ENCODE assay signal across 23 cellular contexts in the genomic region with DNA sequence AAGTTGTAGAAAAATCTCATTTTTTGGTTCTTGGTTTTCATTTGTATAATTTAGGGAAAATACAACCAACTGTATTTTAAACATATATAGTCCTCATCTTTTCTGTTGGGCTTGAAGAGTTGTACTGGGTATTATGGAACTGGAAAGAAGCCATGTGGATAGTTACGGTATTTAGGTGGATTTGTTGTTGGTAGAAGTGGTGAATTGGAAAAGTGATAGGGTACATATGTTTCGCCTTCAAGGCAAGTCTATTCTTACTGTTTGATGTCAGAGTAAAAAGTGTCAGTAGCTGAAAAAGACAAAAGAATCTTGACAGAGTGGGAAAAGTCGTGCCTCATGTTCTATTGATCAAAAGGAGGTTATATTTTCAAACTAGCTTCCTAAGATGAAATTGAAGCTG.
DNase-seq lines count a peak whose midpoint lies in the region; ATAC-seq and TF ChIP-seq lines count a peak whose summit lies in the region.
"Had no signal": no experiment of that assay in that cellular context is flagged by ENCODE, and none has a peak within 500 bp of the region (broad histone marks: within the 10 kb centered on the region; RNA-seq: fewer than 3 reads in every experiment).

No MANE protein-coding gene starts in this region.

- POLR2A ChIA-PET in CD8-positive, alpha-beta T cell (lab: Charles Lee) = no interaction called here
- POLR2A ChIA-PET in Panc1 (lab: Charles Lee) = no interaction called here

- H3K9ac ChIP-seq in duodenal mucosa (ENCODE audit: low read depth in 1 of 2, low read length in 2 of 2) = no peak overlapping the region

- H3K9me3 ChIP-seq in CD8-positive, alpha-beta T cell (ENCODE audit: low read length) = no peaks in the 10 kb centered on the region
- H3K9me3 ChIP-seq in Panc1 (ENCODE audit: control insufficient read depth, insufficient read depth, low read depth, low read length) (no peaks in the 10 kb centered on the region), duodenal mucosa (ENCODE audit: control insufficient read depth in 1 of 2, low read length in 2 of 2) (no peaks in the 10 kb centered on the region), upper lobe of left lung (no peaks in the 10 kb centered on the region)
- H3K9me3 ChIP-seq: adrenal gland, ovary, tibial artery had no signal

- H3K4me1 Mint-ChIP-seq in CD8-positive, alpha-beta T cell (ENCODE audit: low read depth) = peaks cover 37% of the 10 kb centered on the region
- peaks cover 44% of the 10 kb centered on the region for H3K4me1 Mint-ChIP-seq in osteocyte (ENCODE audit: unreplicated experiment)

- in situ Hi-C loops in Panc1 (cut with HindIII; ENCODE audit: low pct_unique_long_range_greater_than_20kb, low sequenced_read_pairs) = no loop called here

- 87 to 91% methylated on average over 3 of the region's 3 CpGs for WGBS in upper lobe of left lung, 2 donors

- no peak overlapping the region for H3K4me3 ChIP-seq in CD8-positive, alpha-beta T cell (ENCODE audit: low read depth, low read length)
- no peak overlapping the region for H3K4me3 ChIP-seq in Panc1 (ENCODE audit: low read depth in 2 of 2, low read length in 2 of 2)
- H3K4me3 ChIP-seq in duodenal mucosa (ENCODE audit: low read depth in 1 of 2, low read length in 2 of 2) = no peak overlapping the region
- no peak overlapping the region for H3K4me3 ChIP-seq in upper lobe of left lung
- H3K4me3 ChIP-seq: adrenal gland, dorsolateral prefrontal cortex, ovary, skin epidermis, tibial artery had no signal

- no peak overlapping the region for H3K27ac ChIP-seq in CD8-positive, alpha-beta T cell (ENCODE audit: low read depth, low read length)
- 0 out of 2 replicates have a peak overlapping the region, but pooled peaks have one; percentile 19 for H3K27ac ChIP-seq in Panc1 (ENCODE audit: low read length)
- peak overlapping the region; percentile 0 for H3K27ac ChIP-seq in duodenal mucosa (ENCODE audit: low read depth, low read length)
- H3K27ac ChIP-seq in upper lobe of left lung = no peak overlapping the region
- H3K27ac ChIP-seq: dorsolateral prefrontal cortex, ovary, tibial artery had no signal

- H3K36me3 ChIP-seq in CD8-positive, alpha-beta T cell (ENCODE audit: insufficient read depth, low read length) = peaks cover 3% of the 10 kb centered on the region
- H3K36me3 ChIP-seq in Panc1 (ENCODE audit: control insufficient read depth, insufficient read depth, low read length) (no peaks in the 10 kb centered on the region), duodenal mucosa (ENCODE audit: control insufficient read depth in 1 of 2, insufficient read depth in 2 of 2, low read length in 2 of 2) (peaks cover 0 to 2% of the 10 kb centered on the region in 2 donors), upper lobe of left lung (peaks cover 0 to 4% (median under 1%) of the 10 kb centered on the region in 4 donors)
- H3K36me3 ChIP-seq: adrenal gland, ovary had no signal

- no peak for DNase-seq in CD8-positive, alpha-beta T cell
- DNase-seq in Panc1 (ENCODE audit: low read depth, low spot score) (no peak), osteocyte (ENCODE audit: extremely low spot score, unreplicated experiment) (no peak), upper lobe of left lung (no peak), NCI-H774 (lab: John Stamatoyannopoulos, UW) (no peak), medulla oblongata (ENCODE audit: extremely low spot score) (no peak)
- DNase-seq: activated CD4-positive, alpha-beta T cell treated with anti-CD3 and anti-CD28 coated beads, Interleukin-2, amount 10 ng/mL, durations not matched to agents 24 days and 14 days; activated effector memory CD4-positive, alpha-beta T cell treated with anti-CD3 and anti-CD28 coated beads, Interleukin-2, amount 50 U/mL, for 16 hours; adrenal gland; DMS79 treated with DMSO at 0.1 percent for 48 hours; dorsolateral prefrontal cortex; naive thymus-derived CD4-positive, alpha-beta T cell; NCI-H1105; NCI-H524 treated with DMSO at 0.1 percent for 48 hours; ovary; stimulated activated CD4-positive, alpha-beta T cell treated with anti-CD3 and anti-CD28 coated beads, Interleukin-2, amount 100 ng/mL, for 48 hours; stimulated activated naive CD8-positive, alpha-beta T cell treated with anti-CD3 and anti-CD28 coated beads, Interleukin-15, Interleukin-2, amounts not matched to agents 100 U/mL and 50 U/mL, for 24 hours; T-helper 1 cell; tibial artery had no signal

- H3K27ac Mint-ChIP-seq in CD8-positive, alpha-beta T cell = peak overlapping the region; percentile 0
- H3K27ac Mint-ChIP-seq in osteocyte (ENCODE audit: unreplicated experiment) = peak overlapping the region; percentile 73
- H3K27ac Mint-ChIP-seq: activated CD4-positive, alpha-beta T cell treated with anti-CD3 and anti-CD28 coated beads, Interleukin-2, amount 10 ng/mL, durations not matched to agents 24 days and 14 days had no signal

- H3K9me3 Mint-ChIP-seq in CD8-positive, alpha-beta T cell = no peaks in the 10 kb centered on the region
- no peaks in the 10 kb centered on the region for H3K9me3 Mint-ChIP-seq in osteocyte (ENCODE audit: unreplicated experiment)
- H3K9me3 Mint-ChIP-seq: activated CD4-positive, alpha-beta T cell treated with anti-CD3 and anti-CD28 coated beads, Interleukin-2, amount 10 ng/mL, durations not matched to agents 24 days and 14 days; memory B cell had no signal

- no peaks in the 10 kb centered on the region for H3K4me1 ChIP-seq in CD8-positive, alpha-beta T cell (ENCODE audit: insufficient read depth, low read length)
- H3K4me1 ChIP-seq in Panc1 (ENCODE audit: control insufficient read depth, insufficient read depth, low read length) = peaks cover 29% of the 10 kb centered on the region
- peaks cover 18 to 30% of the 10 kb centered on the region in 2 donors for H3K4me1 ChIP-seq in duodenal mucosa (ENCODE audit: control insufficient read depth in 1 of 2, insufficient read depth in 2 of 2, low read length in 2 of 2)
- peaks cover 10 to 20% (median 14%) of the 10 kb centered on the region in 4 donors for H3K4me1 ChIP-seq in upper lobe of left lung

- H3K36me3 Mint-ChIP-seq in CD8-positive, alpha-beta T cell = peaks cover 28% of the 10 kb centered on the region
- H3K36me3 Mint-ChIP-seq in osteocyte (ENCODE audit: unreplicated experiment) = peaks cover 5% of the 10 kb centered on the region

- no peak overlapping the region for H3K4me3 Mint-ChIP-seq in CD8-positive, alpha-beta T cell
- H3K4me3 Mint-ChIP-seq in osteocyte (ENCODE audit: unreplicated experiment) = no peak overlapping the region
- H3K4me3 Mint-ChIP-seq: activated CD4-positive, alpha-beta T cell treated with anti-CD3 and anti-CD28 coated beads, Interleukin-2, amount 10 ng/mL, durations not matched to agents 24 days and 14 days; memory B cell; naive thymus-derived CD4-positive, alpha-beta T cell had no signal

- BruUV-seq in Panc1 (replicated peaks; lab: Mats Ljungman, UMichigan) = no TSS peak

- CTCF ChIA-PET in CD8-positive, alpha-beta T cell (lab: Charles Lee) = no interaction called here
- CTCF ChIA-PET in Panc1 (lab: Charles Lee) = no interaction called here

- no peaks in the 10 kb centered on the region for H3K27me3 Mint-ChIP-seq in CD8-positive, alpha-beta T cell (ENCODE audit: low read depth)
- H3K27me3 Mint-ChIP-seq in osteocyte (ENCODE audit: unreplicated experiment) = no peaks in the 10 kb centered on the region
- H3K27me3 Mint-ChIP-seq: activated CD4-positive, alpha-beta T cell treated with anti-CD3 and anti-CD28 coated beads, Interleukin-2, amount 10 ng/mL, durations not matched to agents 24 days and 14 days; memory B cell; naive thymus-derived CD4-positive, alpha-beta T cell had no signal

- no peak for ATAC-seq in CD8-positive, alpha-beta T cell
- ATAC-seq in Panc1 = no peak
- no peak for ATAC-seq in upper lobe of left lung (ENCODE audit: low FRiP score in 2 of 2)
- ATAC-seq in HG03342 (IDR thresholded peaks at IDR 0.05; ENCODE audit: unreplicated experiment) = no peak
- ATAC-seq: naive thymus-derived CD4-positive, alpha-beta T cell; stimulated activated naive CD8-positive, alpha-beta T cell treated with anti-CD3 and anti-CD28 coated beads, Interleukin-15, Interleukin-2, amounts not matched to agents 100 U/mL and 50 U/mL, for 24 hours had no signal

- H3K27me3 ChIP-seq in CD8-positive, alpha-beta T cell (ENCODE audit: insufficient read depth, low read length) = no peaks in the 10 kb centered on the region
- no peaks in the 10 kb centered on the region for H3K27me3 ChIP-seq in Panc1 (ENCODE audit: control insufficient read depth, insufficient read depth, low read length)
- no peaks in the 10 kb centered on the region for H3K27me3 ChIP-seq in duodenal mucosa (ENCODE audit: control insufficient read depth in 1 of 2, insufficient read depth in 2 of 2, low read length in 2 of 2)
- no peaks in the 10 kb centered on the region for H3K27me3 ChIP-seq in upper lobe of left lung
- H3K27me3 ChIP-seq: adrenal gland, dorsolateral prefrontal cortex, ovary, tibial artery had no signal

- TF ChIP-seq POLR2A in upper lobe of left lung (IDR thresholded peaks at IDR 0.05) = no peak

- no peak for TF ChIP-seq CTCF in CD8-positive, alpha-beta T cell (IDR thresholded peaks at IDR 0.05)
- no peak for TF ChIP-seq CTCF in Panc1 (IDR thresholded peaks at IDR 0.05)
- TF ChIP-seq CTCF in osteocyte (IDR thresholded peaks at IDR 0.05) = no peak
- no peak for TF ChIP-seq CTCF in upper lobe of left lung (IDR thresholded peaks at IDR 0.05)

- intact Hi-C loops in CD8-positive, alpha-beta T cell (cut with DNase I, micrococcal nuclease) = no loop called here
- intact Hi-C loops in Panc1 (cut with micrococcal nuclease; ENCODE audit: unreplicated experiment) = no loop called here

- TF ChIP-seq EP300 in upper lobe of left lung (IDR thresholded peaks at IDR 0.05) = no peak

Comparison
In these comparisons a context has a peak if more than half of its experiments do, and no peak if none do; other contexts are left out.
1. H3K27ac ChIP-seq: peak in Panc1 (single experiment) and duodenal mucosa (single experiment); none in CD8-positive, alpha-beta T cell (single experiment) and upper lobe of left lung (0 of 4).